11 cellular contexts compared by ENCODE assay signal in the genomic region with DNA sequence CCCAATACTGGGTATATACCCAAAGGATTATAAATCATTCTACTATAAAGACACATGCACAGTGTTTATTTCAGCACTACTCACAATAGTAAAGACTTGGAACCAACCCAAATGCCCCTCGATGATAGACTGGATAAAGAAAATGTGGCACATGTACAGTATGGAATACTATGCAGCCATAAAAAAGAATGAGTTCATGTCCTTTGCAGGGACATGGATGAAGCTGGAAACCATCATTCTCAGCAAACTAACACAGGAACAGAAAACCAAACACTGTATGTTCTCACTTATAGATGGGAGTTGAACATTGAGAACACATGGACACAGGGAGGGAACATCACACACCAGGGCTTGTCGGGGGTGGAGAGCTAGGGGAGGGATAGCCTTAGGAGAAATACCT. TPM values are rescaled to one million over a fixed set of nuclear protein-coding genes. Genes with fewer than 3 reads are reported as not detected.
"Had no signal": no experiment of that assay in that cellular context is flagged by ENCODE, and none has a peak within 500 bp of the region (broad histone marks: within the 10 kb centered on the region; RNA-seq: fewer than 3 reads in every experiment).

No MANE protein-coding gene starts in this region.

RNA-seq across cellular contexts. Expression of a gene that starts 11.0 kb away (rescaled TPM):
- total RNA-seq: PC-3, Right ventricle myocardium inferior, Right ventricle myocardium superior, RPMI7951, SJCRH30, SJSA1, SK-MEL-5 had no signal

RNA-seq across cellular contexts. Expression of a gene that starts 27.2 kb away (rescaled TPM):
- total RNA-seq: OCI-LY7, PC-3, PC-9, Peyer's patch, Right ventricle myocardium inferior, Right ventricle myocardium superior, SJCRH30, SJSA1, SK-MEL-5 had no signal
- polyA plus RNA-seq: SK-N-SH had no signal

RNA-seq across cellular contexts. Expression of a gene that starts 53.7 kb away (rescaled TPM):
- total RNA-seq: OCI-LY7, PC-3, PC-9, Peyer's patch, Right ventricle myocardium inferior, Right ventricle myocardium superior, RPMI7951, SJCRH30, SJSA1, SK-MEL-5 had no signal
- polyA plus RNA-seq: SK-N-SH had no signal
